In the genomic region with DNA sequence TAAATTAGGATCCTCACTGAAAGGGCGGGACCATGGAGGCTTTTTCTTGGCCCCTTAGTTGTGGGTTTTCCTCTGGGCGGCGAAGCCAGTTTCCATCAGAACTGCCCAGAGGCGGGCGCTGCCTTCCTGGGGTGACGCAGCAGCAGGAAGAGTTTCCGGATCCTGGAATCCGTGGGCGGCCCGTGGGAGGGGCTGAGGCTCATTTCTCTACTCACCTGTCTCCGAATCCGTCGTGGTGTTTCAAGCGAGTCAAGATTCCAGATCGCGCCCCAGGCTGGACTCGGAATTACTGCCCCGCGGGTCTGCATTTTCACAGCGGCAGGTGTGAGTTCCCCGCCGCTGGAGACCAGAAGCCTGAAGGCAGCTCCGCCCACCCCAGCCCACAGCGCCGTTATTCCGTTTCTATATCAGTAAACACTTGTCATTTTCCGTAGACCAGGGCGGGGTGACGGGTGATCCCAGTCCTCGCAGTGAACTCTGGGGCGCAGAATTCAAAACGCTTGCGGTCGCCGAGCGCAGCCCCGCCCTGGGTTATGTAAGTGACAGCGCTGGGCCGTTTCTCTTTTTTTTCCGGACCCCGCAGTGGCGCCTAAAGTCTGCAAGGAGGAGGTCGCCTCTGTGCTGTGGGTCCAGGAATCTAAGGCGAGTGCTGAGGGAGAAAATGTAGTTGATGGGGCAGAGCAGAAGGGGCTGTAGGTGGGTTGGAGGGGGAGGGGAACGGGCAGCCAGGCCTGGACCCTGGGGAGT, we compare ENCODE assay signal across 8 cellular contexts. TPM values are rescaled to one million over a fixed set of nuclear protein-coding genes. Genes with fewer than 3 reads are reported as not detected.
DNase-seq lines count a peak whose midpoint lies in the region; ATAC-seq and TF ChIP-seq lines count a peak whose summit lies in the region.

No MANE protein-coding gene starts in this region.

- no peaks in the 10 kb centered on the region for H3K27me3 ChIP-seq in body of pancreas
- H3K27me3 ChIP-seq in skeletal muscle satellite cell (ENCODE audit: control insufficient read depth, insufficient read depth, low read length) = no peaks in the 10 kb centered on the region

- H3K9me3 ChIP-seq in body of pancreas (no peaks in the 10 kb centered on the region), iPS-18c (ENCODE audit: control insufficient read depth, insufficient read depth, low read length) (no peaks in the 10 kb centered on the region), skeletal muscle satellite cell (replicated peaks; ENCODE audit: low read length) (no peaks in the 10 kb centered on the region)

- peak; percentile 65 to 94 (median 92) for TF ChIP-seq POLR2A in body of pancreas (IDR thresholded peaks at IDR 0.05)

- H3K4me1 ChIP-seq in body of pancreas = peaks cover 37% of the 10 kb centered on the region
- peaks cover 6% of the 10 kb centered on the region for H3K4me1 ChIP-seq in skeletal muscle satellite cell (ENCODE audit: control insufficient read depth, insufficient read depth, low read length)

- peak overlapping the region; percentile 86 for H3K9ac ChIP-seq in skeletal muscle satellite cell (ENCODE audit: low read depth, low read length)

- no peaks in the 10 kb centered on the region for H3K36me3 ChIP-seq in body of pancreas (replicated peaks in 1 of 2; ENCODE audit: insufficient read depth in 1 of 2, low read depth in 2 of 2)
- H3K36me3 ChIP-seq in skeletal muscle satellite cell (ENCODE audit: insufficient read depth, low read length) = no peaks in the 10 kb centered on the region

- DNase-seq in NCI-H2107 treated with DMSO at 0.1 percent for 48 hours (lab: John Stamatoyannopoulos, UW; ENCODE audit: unreplicated experiment) = peak; percentile 41
- DNase-seq in UCSD-AML1 (lab: John Stamatoyannopoulos, UW; ENCODE audit: unreplicated experiment) = peak; percentile 92
- DNase-seq in body of pancreas = peak; percentile 92 to 95 (median 94)
- no peak for DNase-seq in epidermal melanocyte (ENCODE audit: insufficient read length, low spot score)

- intact Hi-C loops in body of pancreas (cut with DNase I) = loop anchor here (5.0 kb wide), 1 partner anchor 170 kb away; no protein-coding TSS in a partner anchor

- peak overlapping the region; percentile 83 for H3K4me2 ChIP-seq in skeletal muscle satellite cell (ENCODE audit: low read length)

- ATAC-seq in GM18517 (IDR thresholded peaks at IDR 0.05; ENCODE audit: unreplicated experiment) (peak; percentile 67), HG03045 (IDR thresholded peaks at IDR 0.05; ENCODE audit: unreplicated experiment) (peak; percentile 67), body of pancreas (peak; percentile 90)

- H3K4me3 ChIP-seq in body of pancreas (peak overlapping the region; percentile 62 to 65), iPS-18c (ENCODE audit: insufficient read depth, low read depth, low read length) (peak overlapping the region; percentile 56), skeletal muscle satellite cell (ENCODE audit: low read length) (peak overlapping the region; percentile 91)

- peak overlapping the region; percentile 85 to 99 (median 96) for H3K27ac ChIP-seq in body of pancreas

- 0% methylated on average over 9 to 45 of the region's 45 CpGs for WGBS in body of pancreas, 2 donors

- peak in 3 of 7 experiments; percentile 6 to 11 (median 9) for TF ChIP-seq CTCF in body of pancreas (IDR thresholded peaks at IDR 0.05)

RNA-seq across cellular contexts. Expression of a gene that starts 27.2 kb away (rescaled TPM):
- 10 to 100 TPM in 1 of 2 donors, 1 to 10 TPM in 1; 4.9 to 37.6 TPM for total RNA-seq in body of pancreas
- 0.25 and 0.66 TPM in 2 replicates for total RNA-seq in skeletal muscle satellite cell (2012; rRNA removed)

RNA-seq across cellular contexts. Expression of a gene that starts 39.3 kb away (rescaled TPM):
- total RNA-seq in body of pancreas = 1 to 10 TPM; 1.8 to 2.0 TPM
- 13.4 and 19.2 TPM in 2 replicates for total RNA-seq in skeletal muscle satellite cell (2012; rRNA removed)

RNA-seq across cellular contexts. Expression of a gene that starts 40.1 kb away (rescaled TPM):
- 10 to 100 TPM; 15.6 to 28.7 TPM for total RNA-seq in body of pancreas
- 14.2 and 15.3 TPM in 2 replicates for total RNA-seq in skeletal muscle satellite cell (2012; rRNA removed)

RNA-seq across cellular contexts. Expression of a gene that starts 58.9 kb away (rescaled TPM):
- total RNA-seq in body of pancreas = not detected
- not detected in 2 replicates for total RNA-seq in skeletal muscle satellite cell (2012; rRNA removed)
